Comparison of ENCODE assay signal across 18 cellular contexts in genomic region chr18:79911009-79911870, GRCh38. TPM values are rescaled to one million over a fixed set of nuclear protein-coding genes. Genes with fewer than 3 reads are reported as not detected.
DNase-seq lines count a peak whose midpoint lies in the region; ATAC-seq and TF ChIP-seq lines count a peak whose summit lies in the region.
"Had no signal": no experiment of that assay in that cellular context is flagged by ENCODE, and none has a peak within 500 bp of the region (broad histone marks: within the 10 kb centered on the region; RNA-seq: fewer than 3 reads in every experiment).

No MANE protein-coding gene starts in this region.

- peaks cover 17% of the 10 kb centered on the region for H3K36me3 Mint-ChIP-seq in chondrocyte (ENCODE audit: low read depth)
- H3K36me3 Mint-ChIP-seq in CD4-positive, alpha-beta T cell (ENCODE audit: low read depth) = peaks cover 41% of the 10 kb centered on the region

- no peak for TF ChIP-seq POLR2A in gastrocnemius medialis (IDR thresholded peaks at IDR 0.05)

- no peak overlapping the region for H3K27ac ChIP-seq in HUES48 (ENCODE audit: low read depth, low read length)
- H3K27ac ChIP-seq in gastrocnemius medialis = peak overlapping the region in 2 of 4 donors; percentile 72 to 85
- no peak overlapping the region for H3K27ac ChIP-seq in CD4-positive, alpha-beta T cell (ENCODE audit: low read depth, low read length)
- H3K27ac ChIP-seq: HL-60, neutrophil had no signal

- H3K36me3 ChIP-seq in HUES48 (ENCODE audit: control insufficient read depth, insufficient read depth, low read length) (no peaks in the 10 kb centered on the region), gastrocnemius medialis (peaks cover 0 to 8% of the 10 kb centered on the region in 2 donors)

- no peaks in the 10 kb centered on the region for H3K27me3 Mint-ChIP-seq in chondrocyte (ENCODE audit: low read depth)
- peaks cover 4% of the 10 kb centered on the region for H3K27me3 Mint-ChIP-seq in CD4-positive, alpha-beta T cell
- H3K27me3 Mint-ChIP-seq: activated naive CD8-positive, alpha-beta T cell treated with anti-CD3 and anti-CD28 coated beads, Interleukin-2, amount 50 U/mL, for 24 hours; activated T-cell treated with anti-CD3 and anti-CD28 coated beads, Interleukin-2, amount 50 U/mL, for 24 hours; central memory CD8-positive, alpha-beta T cell had no signal

- no peaks in the 10 kb centered on the region; the same call in 1 of the 2 replicates for H3K4me1 ChIP-seq in HUES48 (ENCODE audit: control insufficient read depth, insufficient read depth, low read length)
- peaks cover 21 to 23% of the 10 kb centered on the region in 2 donors for H3K4me1 ChIP-seq in gastrocnemius medialis

- no peak overlapping the region for H3K4me3 Mint-ChIP-seq in chondrocyte (ENCODE audit: unreplicated experiment)
- no peak overlapping the region for H3K4me3 Mint-ChIP-seq in CD4-positive, alpha-beta T cell
- H3K4me3 Mint-ChIP-seq: activated naive CD8-positive, alpha-beta T cell treated with anti-CD3 and anti-CD28 coated beads, Interleukin-2, amount 50 U/mL, for 24 hours; activated T-cell treated with anti-CD3 and anti-CD28 coated beads, Interleukin-2, amount 50 U/mL, for 24 hours; central memory CD8-positive, alpha-beta T cell had no signal

- ATAC-seq in left lobe of liver (peak; percentile 4), gastrocnemius medialis (peak; percentile 13 to 43), GM19467 (IDR thresholded peaks at IDR 0.05; ENCODE audit: unreplicated experiment) (no peak)
- no peak for ATAC-seq in CD4-positive, alpha-beta T cell (ENCODE audit: poor library complexity)
- ATAC-seq: activated naive CD8-positive, alpha-beta T cell treated with anti-CD3 and anti-CD28 coated beads, Interleukin-2, amount 50 U/mL, for 24 hours had no signal

- TF ChIP-seq CTCF in chondrocyte (IDR thresholded peaks at IDR 0.05) = no peak
- TF ChIP-seq CTCF in gastrocnemius medialis (IDR thresholded peaks at IDR 0.05 in 4 of 5, conservative IDR thresholded peaks at IDR 0.05 in 1 of 5) = no peak
- TF ChIP-seq CTCF in CD4-positive, alpha-beta T cell (IDR thresholded peaks at IDR 0.05) = no peak

- H3K9me3 ChIP-seq in HUES48 (ENCODE audit: control insufficient read depth, insufficient read depth, low read length) = no peaks in the 10 kb centered on the region
- no peaks in the 10 kb centered on the region for H3K9me3 ChIP-seq in gastrocnemius medialis
- no peaks in the 10 kb centered on the region for H3K9me3 ChIP-seq in CD4-positive, alpha-beta T cell (ENCODE audit: control insufficient read depth, low read length)

- H3K4me3 ChIP-seq in HUES48 (ENCODE audit: low read depth, low read length) (peak overlapping the region; percentile 22; the same call in 1 of the 2 replicates), gastrocnemius medialis (no peak overlapping the region)

- peak; percentile 75 for DNase-seq in chondrocyte (ENCODE audit: low spot score)
- peak; percentile 42 for DNase-seq in left lobe of liver (ENCODE audit: low spot score)
- peak in 1 of 2 donors; percentile 53 for DNase-seq in gastrocnemius medialis
- DNase-seq in LoVo (ENCODE audit: low spot score) = no peak
- DNase-seq in CD4-positive, alpha-beta T cell = no peak
- no peak for DNase-seq in DMS 273 (lab: John Stamatoyannopoulos, UW; ENCODE audit: unreplicated experiment)
- DNase-seq: activated CD4-positive, CD25-positive, alpha-beta regulatory T cell treated with anti-CD3 and anti-CD28 coated beads, Interleukin-2, amount 50 U/mL, for 72 hours; activated naive CD8-positive, alpha-beta T cell treated with anti-CD3 and anti-CD28 coated beads, Interleukin-2, amount 50 U/mL, for 24 hours; activated T-cell treated with anti-CD3 and anti-CD28 coated beads, Interleukin-2, amount 50 U/mL, for 24 hours; Kasumi-1; left ventricle myocardium superior; NCI-H1436 treated with DMSO at 0.1 percent for 48 hours; stimulated activated CD4-positive, alpha-beta T cell treated with anti-CD3 and anti-CD28 coated beads, Interleukin-12 subunit alpha, Interleukin-12 subunit beta, amount 100 ng/mL, for 4 hours had no signal

- CTCF ChIA-PET in CD4-positive, alpha-beta T cell (lab: Charles Lee) = no interaction called here

- H3K27me3 ChIP-seq in HUES48 (ENCODE audit: control insufficient read depth, insufficient read depth, low read length) (no peaks in the 10 kb centered on the region), gastrocnemius medialis (no peaks in the 10 kb centered on the region)
- H3K27me3 ChIP-seq in CD4-positive, alpha-beta T cell (ENCODE audit: control insufficient read depth, insufficient read depth, low read length) = no peaks in the 10 kb centered on the region
- H3K27me3 ChIP-seq: neutrophil had no signal

- POLR2A ChIA-PET in CD4-positive, alpha-beta T cell (lab: Charles Lee) = interaction anchor here (0.6 kb wide), 1 partner anchor 53 kb away, joined by 6 read pairs; the partner anchor contains the start of gene HSBP1L1

- intact Hi-C loops in gastrocnemius medialis (cut with DNase I; ENCODE audit: low total_unique reads) = loop anchor here (5.0 kb wide), 1 partner anchor 36 kb away; no protein-coding TSS in a partner anchor
- intact Hi-C loops in CD4-positive, alpha-beta T cell (cut with DNase I, micrococcal nuclease) = loop anchor here in 1 of 2 experiments (10.0 kb wide), 1 partner anchor 54 kb away; the partner anchor contains the start of gene HSBP1L1

- H3K4me1 Mint-ChIP-seq in chondrocyte (ENCODE audit: low read depth) = peaks cover 5% of the 10 kb centered on the region
- H3K4me1 Mint-ChIP-seq in CD4-positive, alpha-beta T cell (ENCODE audit: low read depth) = peaks cover 25% of the 10 kb centered on the region

- H3K9me3 Mint-ChIP-seq in chondrocyte (ENCODE audit: low read depth) = peaks cover 3% of the 10 kb centered on the region
- no peaks in the 10 kb centered on the region for H3K9me3 Mint-ChIP-seq in CD4-positive, alpha-beta T cell
- H3K9me3 Mint-ChIP-seq: activated naive CD8-positive, alpha-beta T cell treated with anti-CD3 and anti-CD28 coated beads, Interleukin-2, amount 50 U/mL, for 24 hours; activated T-cell treated with anti-CD3 and anti-CD28 coated beads, Interleukin-2, amount 50 U/mL, for 24 hours; central memory CD8-positive, alpha-beta T cell had no signal

- no peak overlapping the region for H3K9ac ChIP-seq in HUES48 (ENCODE audit: low read depth, low read length)

- H3K27ac Mint-ChIP-seq in chondrocyte (ENCODE audit: unreplicated experiment) = no peak overlapping the region
- no peak overlapping the region for H3K27ac Mint-ChIP-seq in CD4-positive, alpha-beta T cell
- H3K27ac Mint-ChIP-seq: activated T-cell treated with anti-CD3 and anti-CD28 coated beads, Interleukin-2, amount 50 U/mL, for 24 hours had no signal

- in situ Hi-C loops in gastrocnemius medialis (cut with MboI; ENCODE audit: low sequenced_read_pairs in 4 of 4) = no loop called here

RNA-seq across cellular contexts. Expression of gene SLC66A2, which starts 40.2 kb away (rescaled TPM):
- 27.6 to 32.1 TPM (median 29.1 TPM) in 3 replicates for total RNA-seq in chondrocyte
- total RNA-seq in left lobe of liver = 140 TPM
- 100 to 1,000 TPM in 2 of 4 donors, 10 to 100 TPM in 2; 43.3 to 121 (median 107) TPM for total RNA-seq in gastrocnemius medialis
- 10 to 100 TPM; 44.5 to 44.8 TPM for total RNA-seq in CD4-positive, alpha-beta T cell

RNA-seq across cellular contexts. Expression of gene HSBP1L1, which starts 53.2 kb away (rescaled TPM):
- total RNA-seq in chondrocyte (0.99 to 5.4 TPM (median 5.1 TPM) in 3 replicates), left lobe of liver (20.2 TPM), gastrocnemius medialis (10 to 100 TPM in 1 of 4 donors, 1 to 10 TPM in 2, under 1 TPM in 1; 0.94 to 13.4 (median 6.9) TPM)
- total RNA-seq in CD4-positive, alpha-beta T cell = 10 to 100 TPM; 42.6 to 42.7 TPM

Comparison
In these comparisons a context has a peak if more than half of its experiments do, and no peak if none do; other contexts are left out.
1. DNase-seq: peak in chondrocyte (single experiment) and left lobe of liver (single experiment); none in LoVo (single experiment), CD4-positive, alpha-beta T cell (0 of 10) and DMS 273 (single experiment).
2. ATAC-seq: peak in left lobe of liver (single experiment) and gastrocnemius medialis (2 of 2); none in CD4-positive, alpha-beta T cell (single experiment) and GM19467 (single experiment).